ENCODE assay signal across 14 cellular contexts in the genomic region with DNA sequence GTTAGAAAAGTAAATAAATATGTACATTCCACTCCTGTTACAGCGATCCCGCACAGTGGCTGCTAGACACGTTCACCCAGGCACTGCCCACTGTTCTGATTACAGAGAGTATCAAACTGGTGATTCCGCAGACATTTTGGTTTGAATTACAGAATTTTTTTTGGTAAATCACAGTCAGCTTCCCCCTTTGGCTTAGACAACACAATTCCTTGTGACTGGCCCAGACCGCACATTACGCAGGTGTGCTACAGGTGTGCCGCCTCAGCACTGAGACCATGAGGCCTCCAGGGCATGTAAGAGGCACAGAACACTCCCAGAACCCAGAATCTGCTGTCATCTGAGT.
A peak's percentile ranks its signal among the peaks of the same experiment; 100 is the strongest.
DNase-seq lines count a peak whose midpoint lies in the region; ATAC-seq and TF ChIP-seq lines count a peak whose summit lies in the region.
"Had no signal": no experiment of that assay in that cellular context is flagged by ENCODE, and none has a peak within 500 bp of the region (broad histone marks: within the 10 kb centered on the region; RNA-seq: fewer than 3 reads in every experiment).

No MANE protein-coding gene starts in this region.

- DNase-seq in cardiac septum (ENCODE audit: low spot score): peak; percentile 65
- no peak for DNase-seq in heart right ventricle
- DNase-seq in adipocyte (ENCODE audit: low read depth): peak; percentile 76
- peak; percentile 89 for DNase-seq in hepatic stellate cell (ENCODE audit: low spot score)
- no peak for DNase-seq in NCI-H748 treated with DMSO at 0.1 percent for 48 hours (lab: John Stamatoyannopoulos, UW)
- no peak for DNase-seq in HuH-7 (ENCODE audit: low spot score)
- no peak for DNase-seq in Karpas-422
- DNase-seq: activated CD4-positive, alpha-beta T cell treated with anti-CD3 and anti-CD28 coated beads, Interleukin-2, amount 10 ng/mL, durations not matched to agents 7 days and 5 days; activated gamma-delta T cell treated with Interleukin-2 at 50 U/mL for 16 hours; GDM1; NCI-H1092 had no signal

- H3K9ac ChIP-seq in adipocyte (ENCODE audit: low read length) (no peak overlapping the region), Karpas-422 (ENCODE audit: low read length) (no peak overlapping the region)

- ATAC-seq in heart right ventricle (no peak), HG02798 (IDR thresholded peaks at IDR 0.05; ENCODE audit: poor library complexity, unreplicated experiment) (no peak)
- ATAC-seq: left lobe of liver, SK-N-SH treated with all-trans-retinoic acid at 6 μM for 48 hours had no signal

- H4K20me1 ChIP-seq in Karpas-422 (ENCODE audit: insufficient read depth, low read depth, low read length): no peaks in the 10 kb centered on the region

- H2AFZ ChIP-seq in Karpas-422 (ENCODE audit: low read length): no peak overlapping the region

- H3K4me1 ChIP-seq in heart right ventricle (peaks cover 0 to 23% (median 5%) of the 10 kb centered on the region in 9 donors), adipocyte (ENCODE audit: control insufficient read depth, insufficient read depth, low read length) (peaks cover 19% of the 10 kb centered on the region), Karpas-422 (ENCODE audit: low read length) (no peaks in the 10 kb centered on the region)

- intact Hi-C loops in cardiac septum (cut with DNase I) (no loop called here), heart right ventricle (cut with DNase I) (loop anchor here in 1 of 10 donors (5.0 kb wide), 1 partner anchor 40 kb away; no protein-coding TSS in a partner anchor)

- peak overlapping the region in 3 of 10 donors; percentile 2 to 38 (median 7) for H3K27ac ChIP-seq in heart right ventricle
- H3K27ac ChIP-seq in Karpas-422 (ENCODE audit: low read length): no peak overlapping the region

- peaks cover 0 to 78% (median 24%) of the 10 kb centered on the region in 9 donors for H3K36me3 ChIP-seq in heart right ventricle
- H3K36me3 ChIP-seq in adipocyte (ENCODE audit: control insufficient read depth, insufficient read depth, low read length, severe bottlenecking): peaks cover 73% of the 10 kb centered on the region
- no peaks in the 10 kb centered on the region for H3K36me3 ChIP-seq in Karpas-422 (ENCODE audit: insufficient read depth, low read length)

- no peak for TF ChIP-seq CTCF in heart right ventricle (IDR thresholded peaks at IDR 0.05)

- no peak overlapping the region for H3K4me3 ChIP-seq in heart right ventricle
- no peak overlapping the region for H3K4me3 ChIP-seq in adipocyte (ENCODE audit: low read length)
- H3K4me3 ChIP-seq in Karpas-422 (ENCODE audit: low read length): no peak overlapping the region

- H3K9me3 ChIP-seq in heart right ventricle (peaks cover 0 to 15% (median 0%) of the 10 kb centered on the region in 11 donors), adipocyte (ENCODE audit: control insufficient read depth, low read length) (no peaks in the 10 kb centered on the region), Karpas-422 (ENCODE audit: low read length) (no peaks in the 10 kb centered on the region)

- no peaks in the 10 kb centered on the region for H3K9me2 ChIP-seq in Karpas-422 (replicated peaks; ENCODE audit: insufficient read depth, low read length)

- peaks cover 0 to 5% (median 0%) of the 10 kb centered on the region in 7 donors for H3K27me3 ChIP-seq in heart right ventricle
- no peaks in the 10 kb centered on the region for H3K27me3 ChIP-seq in adipocyte (replicated peaks; ENCODE audit: control insufficient read depth, insufficient read depth, low read length)
- no peaks in the 10 kb centered on the region for H3K27me3 ChIP-seq in Karpas-422 (ENCODE audit: low read length)

- no peaks in the 10 kb centered on the region for H3K79me2 ChIP-seq in Karpas-422 (ENCODE audit: low read length)

- no peak overlapping the region for H3K4me2 ChIP-seq in Karpas-422 (ENCODE audit: low read depth, low read length, poor library complexity, severe bottlenecking)

- WGBS in heart right ventricle, 2 donors: 82 to 89% methylated on average over 7 of the region's 7 CpGs

Comparison
In these comparisons a context has a peak if more than half of its experiments do, and no peak if none do; other contexts are left out.
1. DNase-seq: peak in cardiac septum (single experiment), adipocyte (single experiment) and hepatic stellate cell (single experiment); none in heart right ventricle (0 of 2), NCI-H748 treated with DMSO at 0.1 percent for 48 hours (single experiment), HuH-7 (single experiment) and Karpas-422 (single experiment).